In genomic region chr14:24430682-24431568, GRCh38 we compare ENCODE assay signal across 8 cellular contexts. TPM values are rescaled to one million over a fixed set of nuclear protein-coding genes. Genes with fewer than 3 reads are reported as not detected.
A peak's percentile ranks its signal among the peaks of the same experiment; 100 is the strongest.
DNase-seq lines count a peak whose midpoint lies in the region; ATAC-seq, FAIRE-seq and TF ChIP-seq lines count a peak whose summit lies in the region.

No MANE protein-coding gene starts in this region.

- H3K4me1 Mint-ChIP-seq in CD4-positive, alpha-beta memory T cell = peaks cover 31 to 68% (median 46%) of the 10 kb centered on the region in 4 donors
- peaks cover 25% of the 10 kb centered on the region for H3K4me1 Mint-ChIP-seq in GM23338

- TF ChIP-seq CTCF in GM23338 (conservative IDR thresholded peaks at IDR 0.05; ENCODE audit: low read depth in 2 of 2) (no peak), SK-N-SH (IDR thresholded peaks at IDR 0.05) (no peak), GM12878 (IDR thresholded peaks at IDR 0.05 in 2 of 3, conservative IDR thresholded peaks at IDR 0.05 in 1 of 3; ENCODE audit: control insufficient read depth in 2 of 3, extremely low read depth in 1 of 3, insufficient read depth in 1 of 3, low read depth in 3 of 3, low read length in 3 of 3) (no peak), kidney epithelial cell (IDR thresholded peaks at IDR 0.05; ENCODE audit: insufficient read depth, low read length, poor library complexity, severe bottlenecking) (no peak)

- peak overlapping the region; percentile 93 for H3K27ac ChIP-seq in CD4-positive, alpha-beta memory T cell (ENCODE audit: low read depth, low read length)
- H3K27ac ChIP-seq in GM23338 (ENCODE audit: low read depth) = 0 out of 2 replicates have a peak overlapping the region, but pooled peaks have one; percentile 59
- H3K27ac ChIP-seq in SK-N-SH (ENCODE audit: low read depth in 2 of 2, low read length in 1 of 2) = peak overlapping the region; percentile 79 to 83
- peak overlapping the region; percentile 92 for H3K27ac ChIP-seq in GM12878 (ENCODE audit: control insufficient read depth, insufficient read depth)

- H2AFZ ChIP-seq in GM23338 (peak overlapping the region; percentile 72), SK-N-SH (ENCODE audit: low read depth) (no peak overlapping the region), GM12878 (ENCODE audit: control insufficient read depth, low read depth, low read length) (no peak overlapping the region)

- WGBS in SK-N-SH (ENCODE audit: low lambda C conversion rate) = 23% methylated on average over 11 of the region's 19 CpGs
- WGBS in GM12878 (ENCODE audit: insufficient coverage, insufficient replicate concordance, low lambda C conversion rate, missing lambda C conversion rate) = 2% methylated on average over 19 of the region's 19 CpGs

- peak; percentile 52 to 80 (median 69) for DNase-seq in CD4-positive, alpha-beta memory T cell
- DNase-seq in GM23338 (ENCODE audit: low spot score) (peak; percentile 56), SK-N-SH (no peak), GM12878 (ENCODE audit: low read depth, low spot score) (no peak), kidney epithelial cell (ENCODE audit: low read depth) (no peak), HuH-7.5 (ENCODE audit: low spot score) (no peak)
- peak; percentile 62 to 64 for DNase-seq in stimulated activated CD4-positive, alpha-beta T cell treated with anti-CD3 and anti-CD28 coated beads, Interleukin-4, amount 100 ng/mL, for 48 hours (ENCODE audit: low read depth in 2 of 2)

- POLR2A ChIA-PET in CD4-positive, alpha-beta memory T cell (lab: Charles Lee; ENCODE audit: partially characterized antibody) = interaction anchor here (0.7 to 11.1 kb wide), 46 partner anchors 7 to 1129 kb away, joined by 3 to 361 read pairs (median 5); partner anchors contain the start of genes ADCY4, CHMP4A, DCAF11 and DHRS1
- POLR2A ChIA-PET in SK-N-SH (lab: Yijun Ruan, JAX) = interaction anchor here (0.5 to 3.9 kb wide), 12 partner anchors 12 to 1548 kb away, joined by 3 to 37 read pairs (median 4); partner anchors contain the start of genes NFATC4, NYNRIN and TINF2
- POLR2A ChIA-PET in GM12878 (lab: Charles Lee) = interaction anchor here (0.7 to 3.4 kb wide), 21 partner anchors 10 to 316 kb away, joined by 3 to 61 read pairs (median 4); partner anchors contain the start of genes ADCY4, DCAF11, DHRS1 and IPO4

- H3K4me1 ChIP-seq in CD4-positive, alpha-beta memory T cell (ENCODE audit: insufficient read depth, low read length) = peaks cover 61% of the 10 kb centered on the region
- H3K4me1 ChIP-seq in GM23338 (ENCODE audit: insufficient read depth) (peaks cover 19% of the 10 kb centered on the region), SK-N-SH (ENCODE audit: control insufficient read depth in 1 of 2, insufficient read depth in 2 of 2, low read depth in 1 of 2, low read length in 1 of 2) (peaks cover 26 to 29% of the 10 kb centered on the region in 2 experiments; a peak in 3 of 4 replicates), GM12878 (ENCODE audit: control insufficient read depth, insufficient read depth, low read length) (peaks cover 8% of the 10 kb centered on the region)

- no peaks in the 10 kb centered on the region for H3K27me3 ChIP-seq in CD4-positive, alpha-beta memory T cell (ENCODE audit: insufficient read depth, low read length)
- H3K27me3 ChIP-seq in GM23338 (ENCODE audit: insufficient read depth) (peaks cover 26% of the 10 kb centered on the region), SK-N-SH (ENCODE audit: insufficient read depth) (no peaks in the 10 kb centered on the region), GM12878 (replicated peaks in 1 of 2; ENCODE audit: control insufficient read depth in 2 of 2, insufficient read depth in 2 of 2, low read length in 1 of 2) (no peaks in the 10 kb centered on the region), kidney epithelial cell (ENCODE audit: control insufficient read depth, insufficient read depth, low read length) (no peaks in the 10 kb centered on the region)

- peak overlapping the region; percentile 90 to 95 (median 92) for H3K4me3 Mint-ChIP-seq in CD4-positive, alpha-beta memory T cell
- peak overlapping the region; percentile 83 for H3K4me3 Mint-ChIP-seq in GM23338

- H3K9me2 ChIP-seq in GM23338 (ENCODE audit: insufficient read depth) (no peaks in the 10 kb centered on the region), SK-N-SH (no peaks in the 10 kb centered on the region)

- peaks cover 24 to 46% of the 10 kb centered on the region in 2 donors for H3K36me3 Mint-ChIP-seq in CD4-positive, alpha-beta memory T cell
- peaks cover 6% of the 10 kb centered on the region; the same call in 2 of the 3 replicates for H3K36me3 Mint-ChIP-seq in GM23338 (ENCODE audit: low read depth)

- FAIRE-seq in GM12878 (lab: Jason Lieb, UNC) = peak; percentile 76

- SMC1A ChIA-PET in GM12878 (lab: Charles Lee; ENCODE audit: uncharacterized antibody, unreplicated experiment) = interaction anchor here (0.8 to 8.1 kb wide), 33 partner anchors 9 to 188 kb away, joined by 3 to 79 read pairs (median 6); partner anchors contain the start of genes ADCY4, CIDEB, LTB4R and NFATC4

- in situ Hi-C loops in GM12878 (cut with MboI) = loop anchor here (5.0 to 10.0 kb wide), 3 partner anchors 64 to 1126 kb away; partner anchors contain the start of genes BCL2L2, NFATC4 and PPP1R3E

- H3K36me3 ChIP-seq in CD4-positive, alpha-beta memory T cell (ENCODE audit: insufficient read depth, low read length) = peaks cover 26% of the 10 kb centered on the region
- H3K36me3 ChIP-seq in GM23338 (ENCODE audit: insufficient read depth) (no peaks in the 10 kb centered on the region), SK-N-SH (replicated peaks in 1 of 2; ENCODE audit: control insufficient read depth in 1 of 2, insufficient read depth in 2 of 2, low read length in 1 of 2) (peaks cover 22 to 23% of the 10 kb centered on the region in 2 experiments), GM12878 (ENCODE audit: control insufficient read depth in 2 of 2, insufficient read depth in 2 of 2, low read length in 1 of 2) (peaks cover 4 to 9% of the 10 kb centered on the region in 2 experiments), kidney epithelial cell (ENCODE audit: control insufficient read depth, insufficient read depth, low read length) (peaks cover 2% of the 10 kb centered on the region)

- BruUV-seq in GM12878 (replicated peaks; lab: Mats Ljungman, UMichigan) = TSS peak; percentile 86

- 0 out of 2 replicates have a peak, but pooled peaks have one; percentile 11 for TF ChIP-seq POLR2A in GM12878 (IDR thresholded peaks at IDR 0.05; ENCODE audit: low read depth, low read length)

- H3K4me3 ChIP-seq in CD4-positive, alpha-beta memory T cell (ENCODE audit: low read length in 2 of 2) = peak overlapping the region; percentile 87 to 97
- H3K4me3 ChIP-seq in GM23338 = peak overlapping the region; percentile 85
- peak overlapping the region; percentile 71 to 87 for H3K4me3 ChIP-seq in SK-N-SH (ENCODE audit: low read depth in 2 of 2, low read length in 1 of 2)
- peak overlapping the region; percentile 93 for H3K4me3 ChIP-seq in GM12878
- peak overlapping the region; percentile 68 for H3K4me3 ChIP-seq in kidney epithelial cell (ENCODE audit: low read depth, low read length)

- ATAC-seq in GM23338 = peak; percentile 26
- ATAC-seq in GM12878 = peak; percentile 78
- ATAC-seq in HG03175 (IDR thresholded peaks at IDR 0.05; ENCODE audit: unreplicated experiment) = no peak

- H3K4me2 ChIP-seq in GM23338 = peak overlapping the region; percentile 96
- peak overlapping the region; percentile 98 for H3K4me2 ChIP-seq in SK-N-SH
- H3K4me2 ChIP-seq in GM12878 (ENCODE audit: control insufficient read depth, insufficient read depth) = peak overlapping the region; percentile 91

- H3K27me3 Mint-ChIP-seq in CD4-positive, alpha-beta memory T cell = no peaks in the 10 kb centered on the region
- peaks cover 22% of the 10 kb centered on the region for H3K27me3 Mint-ChIP-seq in GM23338 (ENCODE audit: insufficient read depth, low read depth, poor library complexity)

- H3K79me2 ChIP-seq in GM23338 (replicated peaks; ENCODE audit: insufficient read depth) (no peaks in the 10 kb centered on the region), SK-N-SH (ENCODE audit: insufficient read depth) (peaks cover 31% of the 10 kb centered on the region), GM12878 (ENCODE audit: control insufficient read depth, insufficient read depth, low read length) (peaks cover 25% of the 10 kb centered on the region)

- H3F3A ChIP-seq in GM23338 (replicated peaks; ENCODE audit: low read depth) (peaks cover 11% of the 10 kb centered on the region), SK-N-SH (replicated peaks; ENCODE audit: insufficient read depth) (peaks cover 17% of the 10 kb centered on the region)

- H3K9ac ChIP-seq in SK-N-SH = peak overlapping the region; percentile 95
- peak overlapping the region; percentile 80 for H3K9ac ChIP-seq in GM12878 (ENCODE audit: control insufficient read depth, insufficient read depth, low read length)

- TF ChIP-seq RAD21 in SK-N-SH (IDR thresholded peaks at IDR 0.05; ENCODE audit: low read length) (no peak), GM12878 (IDR thresholded peaks at IDR 0.05; ENCODE audit: insufficient read depth, low read depth, low read length) (no peak)

- CTCF ChIA-PET in CD4-positive, alpha-beta memory T cell (lab: Charles Lee; ENCODE audit: partially characterized antibody) = interaction anchor here (0.6 to 24.1 kb wide), 43 partner anchors 10 to 373 kb away, joined by 3 to 791 read pairs (median 5); partner anchors contain the start of genes ADCY4, CIDEB, DCAF11 and DHRS1
- CTCF ChIA-PET in SK-N-SH (lab: Yijun Ruan, JAX) (interaction anchor here (0.6 to 16.4 kb wide), 51 partner anchors 8 to 270 kb away, joined by 3 to 445 read pairs (median 5); partner anchors contain the start of genes ADCY4, CIDEB, IPO4 and IRF9), GM12878 (lab: Yijun Ruan, JAX) (interaction anchor here (0.6 to 10.8 kb wide), 52 partner anchors 8 to 875 kb away, joined by 3 to 452 read pairs (median 5); partner anchors contain the start of genes ADCY4, CHMP4A, CIDEB and LTB4R)

- no peaks in the 10 kb centered on the region for H4K20me1 ChIP-seq in GM23338 (replicated peaks; ENCODE audit: insufficient read depth)
- peaks cover 12% of the 10 kb centered on the region for H4K20me1 ChIP-seq in SK-N-SH (ENCODE audit: insufficient read depth)
- H4K20me1 ChIP-seq in GM12878 (ENCODE audit: control insufficient read depth, insufficient read depth) = no peaks in the 10 kb centered on the region

- no peak for TF ChIP-seq EP300 in SK-N-SH (IDR thresholded peaks at IDR 0.05; ENCODE audit: borderline replicate concordance in 1 of 2, low read depth in 1 of 2, low read length in 1 of 2)
- TF ChIP-seq EP300 in GM12878 (IDR thresholded peaks at IDR 0.05; ENCODE audit: borderline replicate concordance in 1 of 2, control insufficient read depth in 1 of 2, low read depth in 2 of 2, low read length in 2 of 2) = no peak

- intact Hi-C loops in CD4-positive, alpha-beta memory T cell (cut with micrococcal nuclease) = loop anchor here (1.0 to 5.0 kb wide), 7 partner anchors 66 to 864 kb away; partner anchors contain the start of genes AP1G2, LTB4R and LTB4R2
- intact Hi-C loops in GM12878 (cut with micrococcal nuclease; ENCODE audit: unreplicated experiment) = loop anchor here (1.0 to 2.0 kb wide), 4 partner anchors 66 to 188 kb away; partner anchors contain the start of gene TINF2

- no peaks in the 10 kb centered on the region for H3K9me3 ChIP-seq in CD4-positive, alpha-beta memory T cell (ENCODE audit: control insufficient read depth in 1 of 2, low read length in 2 of 2)
- H3K9me3 ChIP-seq in SK-N-SH (no peaks in the 10 kb centered on the region), GM12878 (replicated peaks; ENCODE audit: control insufficient read depth, insufficient read depth, low read length) (no peaks in the 10 kb centered on the region)

- RAD21 ChIA-PET in GM12878 (lab: Charles Lee; ENCODE audit: unreplicated experiment) = interaction anchor here (0.6 to 4.3 kb wide), 41 partner anchors 8 to 799 kb away, joined by 3 to 141 read pairs (median 5); partner anchors contain the start of genes ADCY4, CIDEB, DCAF11 and IRF9

- H3K9me3 Mint-ChIP-seq in CD4-positive, alpha-beta memory T cell = peaks cover 0 to 2% (median 0%) of the 10 kb centered on the region in 8 donors
- H3K9me3 Mint-ChIP-seq in GM23338 = no peaks in the 10 kb centered on the region

- H3K27ac Mint-ChIP-seq in CD4-positive, alpha-beta memory T cell = peak overlapping the region; percentile 84 to 98 (median 96)
- H3K27ac Mint-ChIP-seq in GM23338 = no peak overlapping the region

RNA-seq across cellular contexts. Expression of gene KHNYN, which starts 1.2 kb away (rescaled TPM):
- total RNA-seq in CD4-positive, alpha-beta memory T cell = 100 to 1,000 TPM; 137 to 142 TPM
- 10 to 100 TPM; 11.6 to 21.4 TPM for polyA plus RNA-seq in CD4-positive, alpha-beta memory T cell
- 21.9 and 28.1 TPM in 2 replicates for total RNA-seq in GM23338 (2014; rRNA removed; shearing (Covaris generic))
- 2.1 and 2.7 TPM in 2 replicates for polyA plus RNA-seq in GM23338 (2016; fragmentation: Nextera tagmentation; extraction: Ambion mirVana)
- 18.3 and 21.8 TPM in 2 replicates for polyA plus RNA-seq in SK-N-SH (2012; rRNA removed)
- polyA plus RNA-seq in SK-N-SH (2012; cell fraction: cytosol; rRNA removed) = 9.9 and 13.6 TPM in 2 replicates
- 43.9 and 56.3 TPM in 2 replicates for polyA plus RNA-seq in SK-N-SH (2012; cell fraction: nucleus; rRNA removed)
- 83.0 and 93.4 TPM in 2 replicates for total RNA-seq in GM12878 (2013; cell fraction: nucleolus; rRNA removed)
- total RNA-seq in GM12878 (2014; rRNA removed) = 34.7 and 36.7 TPM in 2 replicates
- 20.8 and 21.0 TPM in 2 replicates for total RNA-seq in GM12878 (2014; rRNA removed; fragmentation: Illumina TruSeq; extraction: Trizol)
- total RNA-seq in GM12878 (2021) = 33.9 and 34.0 TPM in 2 replicates
- polyA plus RNA-seq in GM12878 (2011; ENCODE audit: low read depth) = 16.9 TPM
- polyA plus RNA-seq in GM12878 (2011; rRNA removed) = 19.8 and 22.2 TPM in 2 replicates
- polyA plus RNA-seq in GM12878 (2011; cell fraction: cytosol; rRNA removed) = 15.6 and 15.9 TPM in 2 replicates
- 69.9 and 72.3 TPM in 2 replicates for polyA plus RNA-seq in GM12878 (2011; cell fraction: nucleus; rRNA removed)
- 25.4 and 28.4 TPM in 2 replicates for polyA plus RNA-seq in GM12878 (2012)
- 22.9 and 23.2 TPM in 2 replicates for polyA plus RNA-seq in GM12878 (2014; fragmentation: Illumina TruSeq; extraction: Trizol)
- 1 to 10 TPM; 1.4 to 3.6 TPM for polyA plus RNA-seq in GM12878 (2014; fragmentation: Nextera tagmentation; extraction: Ambion mirVana)
- polyA plus RNA-seq in GM12878 (2014; rRNA removed) = 28.4 and 29.2 TPM in 2 replicates
- polyA plus RNA-seq in GM12878 (2016; fragmentation: Nextera tagmentation; extraction: Ambion mirVana) = 10 to 100 TPM; 12.8 to 12.9 TPM
- polyA minus RNA-seq in GM12878 (2011; rRNA and poly(A)+ RNA removed) = 27.0 and 38.9 TPM in 2 replicates
- polyA minus RNA-seq in GM12878 (2011; cell fraction: cytosol; rRNA and poly(A)+ RNA removed) = 7.2 and 9.4 TPM in 2 replicates
- polyA minus RNA-seq in GM12878 (2011; cell fraction: nucleus; rRNA and poly(A)+ RNA removed) = 48.1 and 61.9 TPM in 2 replicates
- 44.0 and 47.8 TPM in 2 replicates for total RNA-seq in kidney epithelial cell

RNA-seq across cellular contexts. Expression of gene CBLN3, which starts 1.5 kb away (rescaled TPM):
- 1 to 10 TPM; 3.8 to 6.1 TPM for total RNA-seq in CD4-positive, alpha-beta memory T cell
- under 1 TPM in 1 of 2 donors, not detected in 1; 0.41 TPM for polyA plus RNA-seq in CD4-positive, alpha-beta memory T cell
- total RNA-seq in GM23338 (2014; rRNA removed; shearing (Covaris generic)) = 0.07 TPM in 1 of 2 replicates, not detected in the other
- 0.19 and 0.23 TPM in 2 replicates for polyA plus RNA-seq in GM23338 (2016; fragmentation: Nextera tagmentation; extraction: Ambion mirVana)
- polyA plus RNA-seq in SK-N-SH (2012; rRNA removed) = 1.8 TPM in 2 replicates
- 0.92 and 0.93 TPM in 2 replicates for polyA plus RNA-seq in SK-N-SH (2012; cell fraction: cytosol; rRNA removed)
- polyA plus RNA-seq in SK-N-SH (2012; cell fraction: nucleus; rRNA removed) = 12.6 and 14.2 TPM in 2 replicates
- 10.1 and 12.8 TPM in 2 replicates for total RNA-seq in GM12878 (2013; cell fraction: nucleolus; rRNA removed)
- 0.51 and 0.71 TPM in 2 replicates for total RNA-seq in GM12878 (2014; rRNA removed)
- total RNA-seq in GM12878 (2014; rRNA removed; fragmentation: Illumina TruSeq; extraction: Trizol) = 1.1 and 1.3 TPM in 2 replicates
- 2.8 and 3.8 TPM in 2 replicates for total RNA-seq in GM12878 (2021)
- 1.5 TPM for polyA plus RNA-seq in GM12878 (2011; ENCODE audit: low read depth)
- 4.6 and 4.9 TPM in 2 replicates for polyA plus RNA-seq in GM12878 (2011; rRNA removed)
- polyA plus RNA-seq in GM12878 (2011; cell fraction: cytosol; rRNA removed) = 4.7 and 5.2 TPM in 2 replicates
- 39.3 and 41.5 TPM in 2 replicates for polyA plus RNA-seq in GM12878 (2011; cell fraction: nucleus; rRNA removed)
- polyA plus RNA-seq in GM12878 (2012) = 4.2 and 4.3 TPM in 2 replicates
- 1.3 and 1.8 TPM in 2 replicates for polyA plus RNA-seq in GM12878 (2014; fragmentation: Illumina TruSeq; extraction: Trizol)
- under 1 TPM; 0.16 to 0.35 TPM for polyA plus RNA-seq in GM12878 (2014; fragmentation: Nextera tagmentation; extraction: Ambion mirVana)
- 2.5 and 2.9 TPM in 2 replicates for polyA plus RNA-seq in GM12878 (2014; rRNA removed)
- polyA plus RNA-seq in GM12878 (2016; fragmentation: Nextera tagmentation; extraction: Ambion mirVana) = 1 to 10 TPM in 1 of 2 experiments, under 1 TPM in 1; 0.37 to 1.4 TPM
- polyA minus RNA-seq in GM12878 (2011; rRNA and poly(A)+ RNA removed) = 2.3 and 2.5 TPM in 2 replicates
- 0.52 and 1.9 TPM in 2 replicates for polyA minus RNA-seq in GM12878 (2011; cell fraction: cytosol; rRNA and poly(A)+ RNA removed)
- polyA minus RNA-seq in GM12878 (2011; cell fraction: nucleus; rRNA and poly(A)+ RNA removed) = 4.2 and 4.7 TPM in 2 replicates
- 0.34 and 0.88 TPM in 2 replicates for total RNA-seq in kidney epithelial cell

RNA-seq across cellular contexts. Expression of gene SDR39U1, which starts 11.7 kb away (rescaled TPM):
- total RNA-seq in CD4-positive, alpha-beta memory T cell = 100 to 1,000 TPM; 102 to 109 TPM
- 10 to 100 TPM; 43.2 to 56.8 TPM for polyA plus RNA-seq in CD4-positive, alpha-beta memory T cell
- total RNA-seq in GM23338 (2014; rRNA removed; shearing (Covaris generic)) = 9.0 and 22.9 TPM in 2 replicates
- polyA plus RNA-seq in GM23338 (2016; fragmentation: Nextera tagmentation; extraction: Ambion mirVana) = 60.6 and 66.5 TPM in 2 replicates
- polyA plus RNA-seq in SK-N-SH (2012; rRNA removed) = 81.8 and 88.4 TPM in 2 replicates
- polyA plus RNA-seq in SK-N-SH (2012; cell fraction: cytosol; rRNA removed) = 41.3 and 52.9 TPM in 2 replicates
- polyA plus RNA-seq in SK-N-SH (2012; cell fraction: nucleus; rRNA removed) = 292 and 320 TPM in 2 replicates
- 33.8 and 37.9 TPM in 2 replicates for total RNA-seq in GM12878 (2013; cell fraction: nucleolus; rRNA removed)
- total RNA-seq in GM12878 (2014; rRNA removed) = 31.7 and 32.7 TPM in 2 replicates
- 22.4 and 23.3 TPM in 2 replicates for total RNA-seq in GM12878 (2014; rRNA removed; fragmentation: Illumina TruSeq; extraction: Trizol)
- total RNA-seq in GM12878 (2021) = 55.1 and 64.1 TPM in 2 replicates
- 36.4 TPM for polyA plus RNA-seq in GM12878 (2011; ENCODE audit: low read depth)
- polyA plus RNA-seq in GM12878 (2011; rRNA removed) = 33.5 and 44.3 TPM in 2 replicates
- polyA plus RNA-seq in GM12878 (2011; cell fraction: cytosol; rRNA removed) = 69.4 and 81.6 TPM in 2 replicates
- 218 and 255 TPM in 2 replicates for polyA plus RNA-seq in GM12878 (2011; cell fraction: nucleus; rRNA removed)
- polyA plus RNA-seq in GM12878 (2012) = 62.1 and 65.9 TPM in 2 replicates
- 27.3 and 40.1 TPM in 2 replicates for polyA plus RNA-seq in GM12878 (2014; fragmentation: Illumina TruSeq; extraction: Trizol)
- 10 to 100 TPM; 14.0 to 26.4 TPM for polyA plus RNA-seq in GM12878 (2014; fragmentation: Nextera tagmentation; extraction: Ambion mirVana)
- polyA plus RNA-seq in GM12878 (2014; rRNA removed) = 85.2 and 88.9 TPM in 2 replicates
- 10 to 100 TPM; 83.7 to 89.3 TPM for polyA plus RNA-seq in GM12878 (2016; fragmentation: Nextera tagmentation; extraction: Ambion mirVana)
- polyA minus RNA-seq in GM12878 (2011; rRNA and poly(A)+ RNA removed) = 16.8 and 20.7 TPM in 2 replicates
- polyA minus RNA-seq in GM12878 (2011; cell fraction: cytosol; rRNA and poly(A)+ RNA removed) = 10.0 and 10.3 TPM in 2 replicates
- polyA minus RNA-seq in GM12878 (2011; cell fraction: nucleus; rRNA and poly(A)+ RNA removed) = 37.4 and 48.4 TPM in 2 replicates
- total RNA-seq in kidney epithelial cell = 29.7 and 44.8 TPM in 2 replicates

RNA-seq across cellular contexts. Expression of gene NYNRIN, which starts 32.1 kb away (rescaled TPM):
- total RNA-seq in CD4-positive, alpha-beta memory T cell = under 1 TPM in 1 of 2 experiments, not detected in 1; 0.32 TPM
- under 1 TPM in 1 of 2 donors, not detected in 1; 0.02 TPM for polyA plus RNA-seq in CD4-positive, alpha-beta memory T cell
- total RNA-seq in GM23338 (2014; rRNA removed; shearing (Covaris generic)) = 17.5 and 20.0 TPM in 2 replicates
- polyA plus RNA-seq in GM23338 (2016; fragmentation: Nextera tagmentation; extraction: Ambion mirVana) (3.1 TPM in 2 replicates), SK-N-SH (2012; rRNA removed) (4.7 and 4.8 TPM in 2 replicates), GM12878 (2011; rRNA removed) (0.01 TPM in 1 of 2 replicates, not detected in the other), GM12878 (2014; fragmentation: Illumina TruSeq; extraction: Trizol) (under 0.01 TPM in 1 of 2 replicates, not detected in the other), GM12878 (2014; fragmentation: Nextera tagmentation; extraction: Ambion mirVana) (not detected), GM12878 (2014; rRNA removed) (0.01 and 0.05 TPM in 2 replicates), GM12878 (2016; fragmentation: Nextera tagmentation; extraction: Ambion mirVana) (under 1 TPM in 1 of 2 experiments, not detected in 1; 0.01 TPM)
- polyA plus RNA-seq in SK-N-SH (2012; cell fraction: cytosol; rRNA removed) = 1.7 and 2.7 TPM in 2 replicates
- polyA plus RNA-seq in SK-N-SH (2012; cell fraction: nucleus; rRNA removed) = 6.6 and 8.6 TPM in 2 replicates
- 0.06 TPM in 1 of 2 replicates, not detected in the other for total RNA-seq in GM12878 (2013; cell fraction: nucleolus; rRNA removed)
- total RNA-seq in GM12878 (2014; rRNA removed) (not detected in 2 replicates), GM12878 (2014; rRNA removed; fragmentation: Illumina TruSeq; extraction: Trizol) (not detected in 2 replicates), GM12878 (2021) (0.05 and 0.15 TPM in 2 replicates), kidney epithelial cell (6.0 and 6.3 TPM in 2 replicates)
- polyA plus RNA-seq in GM12878 (2011; ENCODE audit: low read depth) = not detected
- polyA plus RNA-seq in GM12878 (2011; cell fraction: cytosol; rRNA removed) = 0.01 TPM in 1 of 2 replicates, not detected in the other
- polyA plus RNA-seq in GM12878 (2011; cell fraction: nucleus; rRNA removed) = 0.01 and 0.03 TPM in 2 replicates
- 0.04 and 0.18 TPM in 2 replicates for polyA plus RNA-seq in GM12878 (2012)
- polyA minus RNA-seq in GM12878 (2011; rRNA and poly(A)+ RNA removed) = 0.05 and 0.07 TPM in 2 replicates
- polyA minus RNA-seq in GM12878 (2011; cell fraction: cytosol; rRNA and poly(A)+ RNA removed) = not detected in 2 replicates
- polyA minus RNA-seq in GM12878 (2011; cell fraction: nucleus; rRNA and poly(A)+ RNA removed) = under 0.01 TPM in 1 of 2 replicates, not detected in the other

Comparison
In these comparisons a context has a peak if more than half of its experiments do, and no peak if none do; other contexts are left out.
1. DNase-seq: peak in CD4-positive, alpha-beta memory T cell (5 of 5), GM23338 (single experiment) and stimulated activated CD4-positive, alpha-beta T cell treated with anti-CD3 and anti-CD28 coated beads, Interleukin-4, amount 100 ng/mL, for 48 hours (2 of 2); none in SK-N-SH (single experiment), GM12878 (single experiment), kidney epithelial cell (single experiment) and HuH-7.5 (single experiment).
2. Peak in every context shown above with its lines, with median percentiles within 50 percentile points of each other: H3K27ac ChIP-seq, H3K4me3 ChIP-seq and H3K4me2 ChIP-seq.